In genomic region chr5:78188681-78189080, GRCh38 we compare ENCODE assay signal across 4 cellular contexts.
DNase-seq lines count a peak whose midpoint lies in the region; ATAC-seq, FAIRE-seq and TF ChIP-seq lines count a peak whose summit lies in the region.
"Not testable (repeated sequence)": the region's sequence is repeated elsewhere in the genome, so short reads cannot be mapped to it uniquely, and the experiment has no call there.

No MANE protein-coding gene starts in this region.

- not testable (repeated sequence) for BruUV-seq in K562 (replicated peaks; lab: Mats Ljungman, UMichigan)

- H4K12ac ChIP-seq in trophoblast cell (ENCODE audit: low read depth, low read length) = not testable (repeated sequence)

- H3K4me3 ChIP-seq in HEK293 (ENCODE audit: low read depth, low read length); K562; trophoblast cell (ENCODE audit: low read depth, low read length): not testable (repeated sequence)

- TF ChIP-seq CTCF in HEK293 (tag by site-specific recombination; IDR thresholded peaks at IDR 0.05); K562 (IDR thresholded peaks at IDR 0.05 in 2 of 3, conservative IDR thresholded peaks at IDR 0.05 in 1 of 3; ENCODE audit: insufficient read depth in 2 of 3, low read depth in 1 of 3, low read length in 3 of 3); endothelial cell (IDR thresholded peaks at IDR 0.05; ENCODE audit: unreplicated experiment): not testable (repeated sequence)

- not testable (repeated sequence) for H3K4ac ChIP-seq in trophoblast cell (ENCODE audit: low read depth, low read length)

- not testable (repeated sequence) for TF ChIP-seq RAD21 in K562 (CRISPR knock-in tag; conservative IDR thresholded peaks at IDR 0.05 in 1 of 2, IDR thresholded peaks at IDR 0.05 in 1 of 2)

- DNase-seq in K562 (ENCODE audit: extremely low read depth in 1 of 4, low spot score in 3 of 4); endothelial cell (ENCODE audit: low spot score); trophoblast cell: not testable (repeated sequence)

- H3K18ac ChIP-seq in trophoblast cell (ENCODE audit: low read length) = peak overlapping the region; percentile 78

- peaks cover 15% of the 10 kb centered on the region for H3K4me1 Mint-ChIP-seq in endothelial cell (ENCODE audit: unreplicated experiment)

- not testable (repeated sequence) for H3K9me1 ChIP-seq in K562 (ENCODE audit: control insufficient read depth, insufficient read depth, low read length)

- not testable (repeated sequence) for H2BK12ac ChIP-seq in trophoblast cell (ENCODE audit: low read length)

- not testable (repeated sequence) for TF ChIP-seq EP300 in K562 (IDR thresholded peaks at IDR 0.05; ENCODE audit: low read length)

- H3K4me2 ChIP-seq in K562 (ENCODE audit: insufficient read depth, low read length); trophoblast cell (ENCODE audit: low read length): not testable (repeated sequence)

- not testable (repeated sequence) for H3K36me3 Mint-ChIP-seq in endothelial cell (ENCODE audit: low read depth, unreplicated experiment)

- FAIRE-seq in K562 (lab: Jason Lieb, UNC) = not testable (repeated sequence)

- H3K23ac ChIP-seq in trophoblast cell (ENCODE audit: low read length) = not testable (repeated sequence)

- TF ChIP-seq POLR2A in K562 (conservative IDR thresholded peaks at IDR 0.05) = not testable (repeated sequence)

- H3K27me3 Mint-ChIP-seq in endothelial cell (ENCODE audit: unreplicated experiment) = not testable (repeated sequence)

- not testable (repeated sequence) for H2BK5ac ChIP-seq in trophoblast cell (ENCODE audit: low read depth, low read length, poor library complexity)

- not testable (repeated sequence) for H3K79me2 ChIP-seq in K562 (ENCODE audit: control insufficient read depth, insufficient read depth, low read length); trophoblast cell (ENCODE audit: control insufficient read depth, insufficient read depth, low read length, poor library complexity)

- not testable (repeated sequence) for H3K4me1 ChIP-seq in HEK293 (ENCODE audit: control insufficient read depth, insufficient read depth, low read length); K562 (replicated peaks in 1 of 2; ENCODE audit: control insufficient read depth in 2 of 2, insufficient read depth in 2 of 2, low read length in 2 of 2); trophoblast cell (ENCODE audit: control insufficient read depth in 1 of 2, insufficient read depth in 2 of 2, low read length in 2 of 2)

- H4K8ac ChIP-seq in trophoblast cell (ENCODE audit: low read depth, low read length) = not testable (repeated sequence)

- CTCF ChIA-PET in HEK293 (lab: Yijun Ruan, JAX); K562 (lab: Yijun Ruan, JAX; ENCODE audit: low intra/inter-chr PET ratio): not testable (repeated sequence)

- H3K36me3 ChIP-seq in HEK293 (ENCODE audit: control insufficient read depth in 2 of 2, insufficient read depth in 1 of 2, low read length in 2 of 2); K562 (ENCODE audit: control insufficient read depth, insufficient read depth, low read length); trophoblast cell (ENCODE audit: control insufficient read depth in 1 of 2, insufficient read depth in 2 of 2, low read length in 2 of 2): not testable (repeated sequence)

- not testable (repeated sequence) for H3K27me3 ChIP-seq in K562 (ENCODE audit: control insufficient read depth in 2 of 2, insufficient read depth in 2 of 2, low read length in 2 of 2); trophoblast cell (ENCODE audit: insufficient read depth, low read length)

- peak overlapping the region; percentile 37 for H3K4me3 Mint-ChIP-seq in endothelial cell (ENCODE audit: unreplicated experiment)

- H3K9ac ChIP-seq in K562 (ENCODE audit: insufficient read depth in 1 of 2, low read depth in 2 of 2, low read length in 2 of 2); trophoblast cell (ENCODE audit: low read length): not testable (repeated sequence)

- not testable (repeated sequence) for H3K27ac ChIP-seq in HEK293 (ENCODE audit: extremely low read depth, low read depth, low read length); K562 (ENCODE audit: extremely low read depth, low read depth, low read length); trophoblast cell (ENCODE audit: low read depth, low read length)

- H2BK120ac ChIP-seq in trophoblast cell (ENCODE audit: insufficient read depth, low read length, poor library complexity) = not testable (repeated sequence)

- not testable (repeated sequence) for ATAC-seq in K562

- POLR2A ChIA-PET in HEK293 (lab: Yijun Ruan, JAX); K562 (lab: Yijun Ruan, JAX): not testable (repeated sequence)

- not testable (repeated sequence) for H4K20me1 ChIP-seq in K562 (replicated peaks; ENCODE audit: control insufficient read depth, insufficient read depth, low read length)

- H3K14ac ChIP-seq in trophoblast cell (ENCODE audit: low read length) = not testable (repeated sequence)

- H3K9me3 ChIP-seq in HEK293 (ENCODE audit: control insufficient read depth, insufficient read depth, low read depth, low read length); K562 (replicated peaks; ENCODE audit: control insufficient read depth, insufficient read depth, low read depth, low read length); trophoblast cell (ENCODE audit: insufficient read depth, low read depth, low read length): not testable (repeated sequence)

- H3K9me3 Mint-ChIP-seq in endothelial cell (ENCODE audit: unreplicated experiment) = not testable (repeated sequence)

- H3K79me1 ChIP-seq in trophoblast cell (ENCODE audit: low read length) = not testable (repeated sequence)

- in situ Hi-C loops in K562 (cut with MboI) = not testable (repeated sequence)

- 85% methylated on average over 4 of the region's 4 CpGs for WGBS in K562 (ENCODE audit: insufficient coverage, low coverage, missing lambda C conversion rate)
- no CpG with 5 or more reads among the region's 4 CpGs for WGBS in trophoblast cell (ENCODE audit: extremely low coverage, insufficient coverage, insufficient read length)

- intact Hi-C loops in K562 (cut with micrococcal nuclease) = not testable (repeated sequence)

- H4K91ac ChIP-seq in trophoblast cell (ENCODE audit: low read depth, low read length) = not testable (repeated sequence)

- H2AK5ac ChIP-seq in trophoblast cell (ENCODE audit: low read length) = not testable (repeated sequence)

- H3K27ac Mint-ChIP-seq in endothelial cell (ENCODE audit: unreplicated experiment) = not testable (repeated sequence)

- H2AFZ ChIP-seq in K562 (ENCODE audit: low read depth, low read length); trophoblast cell (ENCODE audit: insufficient read depth, low read length, poor library complexity): not testable (repeated sequence)

TF ChIP-seq in HEK293, 187 proteins besides CTCF, POLR2A, EP300 and RAD21:
- peak; percentile 86 for TF ChIP-seq ZNF146 (tag by site-specific recombination; IDR thresholded peaks at IDR 0.05)

TF ChIP-seq in K562, 482 proteins besides CTCF, POLR2A, EP300 and RAD21:
- TF ChIP-seq RBM25 (IDR thresholded peaks at IDR 0.05; ENCODE audit: low read depth, low read length, severe bottlenecking) (peak; percentile 14), ZNF146 (CRISPR knock-in tag; IDR thresholded peaks at IDR 0.05; ENCODE audit: unreplicated experiment) (peak; percentile 73)
